In the genomic region with DNA sequence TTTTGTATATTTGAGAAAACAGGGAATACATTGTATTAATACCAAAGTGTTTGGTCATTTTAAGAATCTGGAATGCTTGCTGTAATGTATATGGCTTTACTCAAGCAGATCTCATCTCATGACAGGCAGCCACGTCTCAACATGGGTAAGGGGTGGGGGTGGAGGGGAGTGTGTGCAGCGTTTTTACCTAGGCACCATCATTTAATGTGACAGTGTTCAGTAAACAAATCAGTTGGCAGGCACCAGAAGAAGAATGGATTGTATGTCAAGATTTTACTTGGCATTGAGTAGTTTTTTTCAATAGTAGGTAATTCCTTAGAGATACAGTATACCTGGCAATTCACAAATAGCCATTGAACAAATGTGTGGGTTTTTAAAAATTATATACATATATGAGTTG, we compare ENCODE assay signal across 28 cellular contexts. TPM values are rescaled to one million over a fixed set of nuclear protein-coding genes. Genes with fewer than 3 reads are reported as not detected.
DNase-seq lines count a peak whose midpoint lies in the region; ATAC-seq and TF ChIP-seq lines count a peak whose summit lies in the region.
"Had no signal": no experiment of that assay in that cellular context is flagged by ENCODE, and none has a peak within 500 bp of the region (broad histone marks: within the 10 kb centered on the region; RNA-seq: fewer than 3 reads in every experiment).

No MANE protein-coding gene starts in this region.

- intact Hi-C loops in Calu3 (cut with micrococcal nuclease; ENCODE audit: unreplicated experiment) = loop anchor here (5.0 to 10.0 kb wide), 4 partner anchors 36 to 349 kb away; no protein-coding TSS in a partner anchor
- intact Hi-C loops in PC-3 (cut with micrococcal nuclease) = loop anchor here (5.0 kb wide), 4 partner anchors 61 to 631 kb away; no protein-coding TSS in a partner anchor
- intact Hi-C loops in PC-9 (cut with micrococcal nuclease; ENCODE audit: unreplicated experiment) = no loop called here

- peaks cover 69% of the 10 kb centered on the region for H3K36me3 Mint-ChIP-seq in Calu3 (ENCODE audit: insufficient read depth, unreplicated experiment)
- no peaks in the 10 kb centered on the region for H3K36me3 Mint-ChIP-seq in neural progenitor cell
- H3K36me3 Mint-ChIP-seq: activated naive CD4-positive, alpha-beta T cell treated with anti-CD3 and anti-CD28 coated beads, Interleukin-2, amount 50 U/mL, for 72 hours; CD4-positive, CD25-positive, alpha-beta regulatory T cell had no signal

- peaks cover 24% of the 10 kb centered on the region for H3K4me1 ChIP-seq in PC-3 (ENCODE audit: insufficient read depth, low read length)
- peaks cover 14% of the 10 kb centered on the region for H3K4me1 ChIP-seq in iPS-15b (ENCODE audit: control insufficient read depth, insufficient read depth, low read length)
- H3K4me1 ChIP-seq in neural progenitor cell = no peaks in the 10 kb centered on the region
- H3K4me1 ChIP-seq in PC-9 (replicated peaks; ENCODE audit: insufficient read depth) = 0 out of 2 replicates have a peak, but pooled peaks cover 15% of the 10 kb centered on the region
- H3K4me1 ChIP-seq: breast epithelium, uterus had no signal

- no peaks in the 10 kb centered on the region for H3K9me3 ChIP-seq in PC-3 (ENCODE audit: low read length)
- no peaks in the 10 kb centered on the region for H3K9me3 ChIP-seq in iPS-15b (ENCODE audit: control insufficient read depth, insufficient read depth, low read length)
- no peaks in the 10 kb centered on the region for H3K9me3 ChIP-seq in neural progenitor cell (ENCODE audit: low read depth)
- H3K9me3 ChIP-seq in PC-9 (ENCODE audit: insufficient read depth, low read depth) = no peaks in the 10 kb centered on the region
- H3K9me3 ChIP-seq: breast epithelium, uterus had no signal

- H2AFZ ChIP-seq in PC-3 (ENCODE audit: low read length) = no peak overlapping the region
- H2AFZ ChIP-seq in neural progenitor cell (replicated peaks) = peak overlapping the region; percentile 63
- H2AFZ ChIP-seq in PC-9 = no peak overlapping the region

- ATAC-seq in PC-3 = no peak
- no peak for ATAC-seq in HG03280 (IDR thresholded peaks at IDR 0.05; ENCODE audit: unreplicated experiment)
- ATAC-seq: activated naive CD4-positive, alpha-beta T cell treated with anti-CD3 and anti-CD28 coated beads, Interleukin-2, amount 50 U/mL, for 72 hours; left ventricle myocardium superior; naive thymus-derived CD4-positive, alpha-beta T cell; Panc1 had no signal

- POLR2A ChIA-PET in PC-3 (lab: Charles Lee; ENCODE audit: unreplicated experiment) (no interaction called here), PC-9 (lab: Charles Lee; ENCODE audit: unreplicated experiment) (no interaction called here)

- H3K4me3 ChIP-seq in PC-3 (ENCODE audit: low read length) (no peak overlapping the region), iPS-15b (ENCODE audit: low read depth, low read length) (peak overlapping the region; percentile 39), neural progenitor cell (peak overlapping the region; percentile 12), PC-9 (no peak overlapping the region)
- H3K4me3 ChIP-seq: breast epithelium, uterus had no signal

- H3K27ac ChIP-seq in PC-3 (ENCODE audit: low read length) (peak overlapping the region; percentile 21; the same call in 1 of the 2 replicates), neural progenitor cell (no peak overlapping the region), PC-9 (no peak overlapping the region; the same call in 1 of the 2 replicates)
- H3K27ac ChIP-seq: breast epithelium, uterus had no signal

- H3K36me3 ChIP-seq in PC-3 (ENCODE audit: low read depth, low read length) (peaks cover 37% of the 10 kb centered on the region), iPS-15b (ENCODE audit: control insufficient read depth, insufficient read depth, low read length) (no peaks in the 10 kb centered on the region), neural progenitor cell (no peaks in the 10 kb centered on the region), PC-9 (ENCODE audit: low read depth) (peaks cover 56% of the 10 kb centered on the region)
- H3K36me3 ChIP-seq: uterus had no signal

- H4K20me1 ChIP-seq in PC-3 (ENCODE audit: low read length) (peaks cover 17% of the 10 kb centered on the region; the same call in 1 of the 2 replicates), neural progenitor cell (ENCODE audit: low read depth) (no peaks in the 10 kb centered on the region), PC-9 (ENCODE audit: insufficient read depth) (0 out of 2 replicates have a peak, but pooled peaks cover 3% of the 10 kb centered on the region)

- H3K79me2 ChIP-seq in PC-3 (ENCODE audit: low read length) (peaks cover 55% of the 10 kb centered on the region), neural progenitor cell (ENCODE audit: low read depth) (no peaks in the 10 kb centered on the region), PC-9 (ENCODE audit: low read depth) (peaks cover 46% of the 10 kb centered on the region)

- TF ChIP-seq CTCF in Calu3 (IDR thresholded peaks at IDR 0.05; ENCODE audit: unreplicated experiment) (no peak), PC-3 (conservative IDR thresholded peaks at IDR 0.05; ENCODE audit: low read depth, low read length) (no peak), neural progenitor cell (IDR thresholded peaks at IDR 0.05) (no peak), PC-9 (conservative IDR thresholded peaks at IDR 0.05) (no peak)

- no peak overlapping the region for H3K4me2 ChIP-seq in PC-3 (ENCODE audit: low read length)
- H3K4me2 ChIP-seq in neural progenitor cell = peak overlapping the region; percentile 58
- H3K4me2 ChIP-seq in PC-9 = no peak overlapping the region

- DNase-seq in Calu3 (no peak), PC-3 (no peak), neural progenitor cell (ENCODE audit: low spot score) (no peak), NCI-H748 (lab: John Stamatoyannopoulos, UW; ENCODE audit: unreplicated experiment) (no peak), PC-9 (no peak)
- no peak for DNase-seq in activated effector memory CD4-positive, alpha-beta T cell treated with anti-CD3 and anti-CD28 coated beads, Interleukin-2, amount 50 U/mL, for 16 hours
- DNase-seq: activated CD4-positive, alpha-beta T cell treated with anti-CD3 and anti-CD28 coated beads, Interleukin-2, amount 10 ng/mL, durations not matched to agents 24 days and 14 days; activated CD8-positive, alpha-beta memory T cell treated with anti-CD3 and anti-CD28 coated beads for 24 hours; activated T-cell treated with anti-CD3 and anti-CD28 coated beads for 4 hours; CD4-positive, CD25-positive, alpha-beta regulatory T cell; kidney; left ventricle myocardium superior; midbrain; MV-4-11; naive thymus-derived CD4-positive, alpha-beta T cell; NCI-H1436; NCI-H2081 treated with DMSO at 0.1 percent for 48 hours; NCI-H226; NCI-H526 treated with DMSO at 0.1 percent for 48 hours; SHP77 treated with DMSO at 0.1 percent for 48 hours; stimulated activated naive CD4-positive, alpha-beta T cell; SW 1271; uterus had no signal

- H3K4me3 Mint-ChIP-seq in Calu3 (ENCODE audit: low read depth, unreplicated experiment) (peak overlapping the region; percentile 55), neural progenitor cell (no peak overlapping the region)
- H3K4me3 Mint-ChIP-seq: activated CD4-positive, alpha-beta T cell treated with anti-CD3 and anti-CD28 coated beads, Interleukin-2, amount 10 ng/mL, durations not matched to agents 24 days and 14 days; CD4-positive, CD25-positive, alpha-beta regulatory T cell; naive thymus-derived CD4-positive, alpha-beta T cell had no signal

- H3K9me2 ChIP-seq in PC-3 (replicated peaks; ENCODE audit: low read length) = no peaks in the 10 kb centered on the region
- H3K9me2 ChIP-seq in PC-9 (ENCODE audit: insufficient read depth) = no peaks in the 10 kb centered on the region

- H3K4me1 Mint-ChIP-seq in Calu3 (ENCODE audit: low read depth, unreplicated experiment) = peaks cover 3% of the 10 kb centered on the region
- peaks cover 17% of the 10 kb centered on the region for H3K4me1 Mint-ChIP-seq in neural progenitor cell

- H3K27me3 ChIP-seq in PC-3 (ENCODE audit: low read length) (no peaks in the 10 kb centered on the region), iPS-15b (ENCODE audit: control insufficient read depth, insufficient read depth, low read length) (peaks cover 4% of the 10 kb centered on the region), neural progenitor cell (peaks cover 19% of the 10 kb centered on the region), PC-9 (ENCODE audit: insufficient read depth, low read depth) (no peaks in the 10 kb centered on the region)
- H3K27me3 ChIP-seq: breast epithelium, uterus had no signal

- H3F3A ChIP-seq in PC-3 (ENCODE audit: low read length, unreplicated experiment) (no peaks in the 10 kb centered on the region), neural progenitor cell (ENCODE audit: low read depth) (no peaks in the 10 kb centered on the region), PC-9 (ENCODE audit: insufficient read depth, low read depth) (peaks cover 69% of the 10 kb centered on the region; the same call in 1 of the 2 replicates)

- H3K9me3 Mint-ChIP-seq in Calu3 (ENCODE audit: low read depth, unreplicated experiment) = no peaks in the 10 kb centered on the region
- peaks cover 5% of the 10 kb centered on the region for H3K9me3 Mint-ChIP-seq in neural progenitor cell
- H3K9me3 Mint-ChIP-seq: activated CD4-positive, alpha-beta T cell treated with anti-CD3 and anti-CD28 coated beads, Interleukin-2, amount 10 ng/mL, durations not matched to agents 24 days and 14 days; activated naive CD4-positive, alpha-beta T cell treated with anti-CD3 and anti-CD28 coated beads, Interleukin-2, amount 50 U/mL, for 72 hours; naive thymus-derived CD4-positive, alpha-beta T cell had no signal

- H3K9ac ChIP-seq in PC-3 (ENCODE audit: low read length) (no peak overlapping the region), iPS-15b (ENCODE audit: low read depth, low read length) (no peak overlapping the region), neural progenitor cell (no peak overlapping the region)

- H3K27ac Mint-ChIP-seq in Calu3 (ENCODE audit: unreplicated experiment) (peak overlapping the region; percentile 74), neural progenitor cell (no peak overlapping the region)
- H3K27ac Mint-ChIP-seq: activated CD4-positive, alpha-beta T cell treated with anti-CD3 and anti-CD28 coated beads, Interleukin-2, amount 10 ng/mL, durations not matched to agents 24 days and 14 days; activated naive CD4-positive, alpha-beta T cell treated with anti-CD3 and anti-CD28 coated beads, Interleukin-2, amount 50 U/mL, for 72 hours; CD4-positive, CD25-positive, alpha-beta regulatory T cell; naive thymus-derived CD4-positive, alpha-beta T cell had no signal

- no peaks in the 10 kb centered on the region for H3K27me3 Mint-ChIP-seq in Calu3 (ENCODE audit: unreplicated experiment)
- no peaks in the 10 kb centered on the region for H3K27me3 Mint-ChIP-seq in neural progenitor cell (ENCODE audit: insufficient read depth, low read depth)
- H3K27me3 Mint-ChIP-seq: naive thymus-derived CD4-positive, alpha-beta T cell had no signal

- BruUV-seq in Calu3 (replicated peaks; lab: Mats Ljungman, UMichigan) = no TSS peak
- no TSS peak for BruUV-seq in PC-3 (replicated peaks; lab: Mats Ljungman, UMichigan)
- BruUV-seq in PC-9 (replicated peaks; lab: Mats Ljungman, UMichigan) = no TSS peak

- CTCF ChIA-PET in Calu3 (lab: Charles Lee) (interaction anchor here (0.7 kb wide), 1 partner anchor 17 kb away, joined by 5 read pairs; the partner anchor contains the start of gene KLF5), PC-3 (lab: Charles Lee) (no interaction called here), PC-9 (lab: Charles Lee) (no interaction called here)

RNA-seq across cellular contexts. Expression of gene KLF5, which starts 17.2 kb away (rescaled TPM):
- total RNA-seq in Calu3 (2022) = 121 and 136 TPM in 2 replicates
- 51.4 and 53.7 TPM in 2 replicates for total RNA-seq in PC-3 (2014; rRNA removed)
- total RNA-seq in neural progenitor cell (ENCODE audit: low replicate concordance) = 0.84 and 0.96 TPM in 2 replicates
- 54.3 and 65.9 TPM in 2 replicates for total RNA-seq in PC-9 (2021)

Comparison
In these comparisons a context has a peak if more than half of its experiments do, and no peak if none do; other contexts are left out.
1. H3K4me3 ChIP-seq: peak in iPS-15b (single experiment) and neural progenitor cell (single experiment); none in PC-3 (single experiment) and PC-9 (single experiment).
2. RNA of gene KLF5, which starts 17.2 kb away (total RNA-seq): 121 to 136 TPM in Calu3, 54.3 to 65.9 TPM in PC-9 and 51.4 to 53.7 TPM in PC-3; 0.84 to 0.96 TPM in neural progenitor cell; every median in the first group is over 10 times any median in the second.